8 cellular contexts compared by ENCODE assay signal in the genomic region with DNA sequence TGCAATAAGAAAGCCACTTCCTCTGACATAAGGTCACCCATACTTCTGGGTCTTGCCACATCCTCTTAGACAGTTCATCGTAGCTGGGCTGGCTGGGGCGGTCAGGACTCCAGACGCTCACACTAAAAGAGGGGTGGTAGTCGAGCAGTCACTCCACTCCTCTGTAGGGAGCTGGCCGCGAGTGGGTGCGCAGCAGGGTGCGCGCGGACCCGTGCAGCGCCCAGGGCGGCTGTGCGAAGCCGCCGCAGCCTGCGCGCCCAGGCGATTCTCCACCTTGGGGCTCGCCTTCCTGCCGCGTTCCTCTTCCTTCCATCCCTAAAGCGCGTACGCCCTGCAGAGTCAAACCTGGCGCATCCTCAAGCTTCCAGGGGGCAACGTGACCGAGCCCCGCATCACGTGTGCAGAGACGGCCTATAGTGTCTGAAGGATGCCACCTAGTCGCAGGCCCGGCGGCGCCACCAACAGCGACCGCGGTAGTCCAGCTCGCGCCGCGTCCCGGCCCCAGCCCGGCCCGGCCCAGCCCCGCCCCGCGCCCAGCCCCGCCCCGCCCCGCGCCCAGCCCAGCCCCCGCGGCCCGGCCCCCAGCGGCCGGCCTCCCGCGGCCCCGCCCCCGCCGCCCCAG. TPM values are rescaled to one million over a fixed set of nuclear protein-coding genes. Genes with fewer than 3 reads are reported as not detected.
DNase-seq lines count a peak whose midpoint lies in the region; ATAC-seq, FAIRE-seq and TF ChIP-seq lines count a peak whose summit lies in the region.

No MANE protein-coding gene starts in this region.

- POLR2A ChIA-PET in endothelial cell of umbilical vein (lab: Charles Lee): interaction anchor here (0.5 to 2.0 kb wide), 2 partner anchors 47 to 85 kb away, joined by 4 to 6 read pairs; no protein-coding TSS in a partner anchor

- dilution Hi-C loops in endothelial cell of umbilical vein (cut with MboI; ENCODE audit: extremely low pct_ligation_motif_present, low sequenced_read_pairs): no loop called here

- H3K36me3 ChIP-seq in HUES48 (ENCODE audit: control insufficient read depth, insufficient read depth, low read length) (peaks cover 43% of the 10 kb centered on the region), endothelial cell of umbilical vein (ENCODE audit: control insufficient read depth in 2 of 2, extremely low read depth in 1 of 2, insufficient read depth in 2 of 2, low read length in 2 of 2) (peaks cover 6 to 11% of the 10 kb centered on the region in 2 experiments)

- FAIRE-seq in endothelial cell of umbilical vein (lab: Jason Lieb, UNC): no peak

- H3K27ac ChIP-seq in HUES48 (ENCODE audit: low read depth, low read length) (peak overlapping the region; percentile 79), endothelial cell of umbilical vein (ENCODE audit: insufficient read depth, low read depth, low read length) (peak overlapping the region; percentile 79)

- intact Hi-C loops in endothelial cell of umbilical vein (cut with micrococcal nuclease): loop anchor here (1.0 to 10.0 kb wide), 8 partner anchors 45 to 944 kb away; a partner anchor contains a TSS

- H4K20me1 ChIP-seq in endothelial cell of umbilical vein (replicated peaks; ENCODE audit: control insufficient read depth, extremely low read depth, insufficient read depth, low read length): no peaks in the 10 kb centered on the region

- H3K9me3 ChIP-seq in HUES48 (ENCODE audit: control insufficient read depth, insufficient read depth, low read length): peaks cover 7% of the 10 kb centered on the region
- no peaks in the 10 kb centered on the region for H3K9me3 ChIP-seq in endothelial cell of umbilical vein (replicated peaks; ENCODE audit: control insufficient read depth, insufficient read depth, low read length)

- no peaks in the 10 kb centered on the region for H3K27me3 ChIP-seq in HUES48 (ENCODE audit: control insufficient read depth, insufficient read depth, low read length)
- H3K27me3 ChIP-seq in endothelial cell of umbilical vein (ENCODE audit: control insufficient read depth in 2 of 2, insufficient read depth in 2 of 2, low read length in 2 of 2): no peaks in the 10 kb centered on the region

- peaks cover 29% of the 10 kb centered on the region for H3K4me1 ChIP-seq in HUES48 (ENCODE audit: control insufficient read depth, insufficient read depth, low read length)
- peaks cover 53% of the 10 kb centered on the region for H3K4me1 ChIP-seq in endothelial cell of umbilical vein (ENCODE audit: control insufficient read depth, extremely low read depth, insufficient read depth, low read length)

- peak in 1 of 2 donors; percentile 3 for TF ChIP-seq CTCF in endothelial cell of umbilical vein (IDR thresholded peaks at IDR 0.05; ENCODE audit: extremely low read depth in 1 of 2, insufficient read depth in 1 of 2, low read depth in 1 of 2, low read length in 2 of 2)

- TF ChIP-seq POLR2A in endothelial cell of umbilical vein (IDR thresholded peaks at IDR 0.05; ENCODE audit: low read depth, low read length): peak; percentile 78

- H2AFZ ChIP-seq in endothelial cell of umbilical vein (ENCODE audit: low read depth, low read length): peak overlapping the region; percentile 90

- H3K79me2 ChIP-seq in endothelial cell of umbilical vein (ENCODE audit: control insufficient read depth, insufficient read depth, low read length): peaks cover 52% of the 10 kb centered on the region

- CTCF ChIA-PET in endothelial cell of umbilical vein (lab: Charles Lee): interaction anchor here (0.9 to 4.8 kb wide), 3 partner anchors 47 to 732 kb away, joined by 3 to 33 read pairs (median 4); no protein-coding TSS in a partner anchor

- peak overlapping the region; percentile 76 for H3K9ac ChIP-seq in HUES48 (ENCODE audit: low read depth, low read length)
- H3K9ac ChIP-seq in endothelial cell of umbilical vein (replicated peaks; ENCODE audit: extremely low read depth, insufficient read depth, low read length): peak overlapping the region; percentile 70

- ATAC-seq in GM21423 (IDR thresholded peaks at IDR 0.05; ENCODE audit: unreplicated experiment): peak; percentile 96

- DNase-seq in D341Med (ENCODE audit: low spot score): peak; percentile 99
- peak; percentile 89 for DNase-seq in NOMO-1 treated with dmso at 0.1 percent for 144 hours (lab: John Stamatoyannopoulos, UW; ENCODE audit: unreplicated experiment)
- DNase-seq in activated CD8-positive, alpha-beta memory T cell treated with anti-CD3 and anti-CD28 coated beads, Interleukin-2, amount 50 U/mL, for 1 hour (ENCODE audit: extremely low read depth): peak; percentile 33
- peak; percentile 81 for DNase-seq in endothelial cell of umbilical vein (ENCODE audit: low read depth, low spot score)
- peak; percentile 97 for DNase-seq in midbrain (lab: John Stamatoyannopoulos, UW)
- peak; percentile 68 to 77 for DNase-seq in stimulated activated CD8-positive, alpha-beta memory T cell treated with anti-CD3 and anti-CD28 coated beads, Interleukin-2, amount 100 ng/mL, for 1 hour (ENCODE audit: low read depth in 2 of 2)

- no peaks in the 10 kb centered on the region for H3K9me1 ChIP-seq in endothelial cell of umbilical vein (replicated peaks; ENCODE audit: control insufficient read depth, extremely low read depth, insufficient read depth, low read length)

- TSS peak; percentile 57 for BruUV-seq in endothelial cell of umbilical vein (replicated peaks; lab: Mats Ljungman, UMichigan)

- H3K4me3 ChIP-seq in HUES48 (ENCODE audit: low read depth, low read length) (peak overlapping the region; percentile 88), endothelial cell of umbilical vein (replicated peaks in 1 of 3; ENCODE audit: insufficient read depth in 1 of 3, low read depth in 1 of 3, low read length in 3 of 3) (peak overlapping the region; percentile 63 to 78 (median 70))

- peak overlapping the region; percentile 91 for H3K4me2 ChIP-seq in endothelial cell of umbilical vein (ENCODE audit: insufficient read depth, low read length)

TF ChIP-seq in endothelial cell of umbilical vein, 7 proteins besides CTCF, POLR2A, EP300 and RAD21:
- TF ChIP-seq, protein P1, sequence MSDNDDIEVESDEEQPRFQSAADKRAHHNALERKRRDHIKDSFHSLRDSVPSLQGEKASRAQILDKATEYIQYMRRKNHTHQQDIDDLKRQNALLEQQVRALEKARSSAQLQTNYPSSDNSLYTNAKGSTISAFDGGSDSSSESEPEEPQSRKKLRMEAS (IDR thresholded peaks at IDR 0.05; ENCODE audit: insufficient read depth, insufficient read length): peak; percentile 89
- TF ChIP-seq JUN (IDR thresholded peaks at IDR 0.05; ENCODE audit: borderline replicate concordance, insufficient read depth, insufficient read length, low read depth) (no peak), FOS (IDR thresholded peaks at IDR 0.05; ENCODE audit: borderline replicate concordance, insufficient read depth, low read length) (no peak), EZH2 (IDR thresholded peaks at IDR 0.05; ENCODE audit: borderline replicate concordance, low read depth, low read length, severe bottlenecking) (no peak)

RNA-seq across cellular contexts. Expression of a gene that starts 0.4 kb away (rescaled TPM):
- 259 and 288 TPM in 2 replicates for total RNA-seq in endothelial cell of umbilical vein
- polyA plus RNA-seq in endothelial cell of umbilical vein: 126 and 145 TPM in 2 replicates
- 195 and 235 TPM in 2 replicates for polyA plus RNA-seq in endothelial cell of umbilical vein (2011; cell fraction: cytosol; rRNA removed)
- 121 and 133 TPM in 2 replicates for polyA plus RNA-seq in endothelial cell of umbilical vein (2011; cell fraction: nucleus; rRNA removed)
- 190 and 220 TPM in 2 replicates for polyA plus RNA-seq in endothelial cell of umbilical vein (2012)
- polyA minus RNA-seq in endothelial cell of umbilical vein: 211 and 248 TPM in 2 replicates
- polyA minus RNA-seq in endothelial cell of umbilical vein (2011; cell fraction: cytosol; rRNA and poly(A)+ RNA removed): 797 TPM
- polyA minus RNA-seq in endothelial cell of umbilical vein (2011; cell fraction: nucleus; rRNA and poly(A)+ RNA removed): 64.9 and 77.8 TPM in 2 replicates

Comparison
In these comparisons a context has a peak if more than half of its experiments do, and no peak if none do; other contexts are left out.
1. Peak in every context shown above with its lines: DNase-seq, ATAC-seq, H3K4me3 ChIP-seq and H3K27ac ChIP-seq.
2. DNase-seq: peak in every context shown above with its lines; median percentile 99 in D341Med; 97 in midbrain; 89 in NOMO-1 treated with dmso at 0.1 percent for 144 hours; 81 in endothelial cell of umbilical vein; 72 in stimulated activated CD8-positive, alpha-beta memory T cell treated with anti-CD3 and anti-CD28 coated beads, Interleukin-2, amount 100 ng/mL, for 1 hour; 33 in activated CD8-positive, alpha-beta memory T cell treated with anti-CD3 and anti-CD28 coated beads, Interleukin-2, amount 50 U/mL, for 1 hour.